16 cellular contexts compared by ENCODE assay signal in genomic region chr2:46992776-46993175, GRCh38. TPM values are rescaled to one million over a fixed set of nuclear protein-coding genes. Genes with fewer than 3 reads are reported as not detected.
DNase-seq lines count a peak whose midpoint lies in the region; ATAC-seq and TF ChIP-seq lines count a peak whose summit lies in the region.
"Had no signal": no experiment of that assay in that cellular context is flagged by ENCODE, and none has a peak within 500 bp of the region (broad histone marks: within the 10 kb centered on the region; RNA-seq: fewer than 3 reads in every experiment).

No MANE protein-coding gene starts in this region.

- POLR2A ChIA-PET in CD4-positive, alpha-beta memory T cell (lab: Charles Lee; ENCODE audit: partially characterized antibody): interaction anchor here (0.6 kb wide), 1 partner anchor 51 kb away, joined by 3 read pairs; no protein-coding TSS in a partner anchor

- peaks cover 44 to 72% of the 10 kb centered on the region in 2 donors for H3K36me3 Mint-ChIP-seq in CD4-positive, alpha-beta memory T cell
- peaks cover 10% of the 10 kb centered on the region for H3K36me3 Mint-ChIP-seq in T-helper 17 cell (ENCODE audit: low read depth)

- ATAC-seq in T-helper 17 cell: no peak

- no peak for TF ChIP-seq CTCF in esophagus muscularis mucosa (IDR thresholded peaks at IDR 0.05)
- TF ChIP-seq CTCF in GM13976 (IDR thresholded peaks at IDR 0.05; ENCODE audit: borderline replicate concordance, control extremely low read depth, extremely low read depth, insufficient read depth, missing control alignments): no peak

- no peak overlapping the region for H3K4me3 ChIP-seq in CD4-positive, alpha-beta memory T cell (ENCODE audit: low read length in 2 of 2)
- H3K4me3 ChIP-seq in esophagus muscularis mucosa (no peak overlapping the region), stomach smooth muscle (ENCODE audit: low read length in 2 of 2) (no peak overlapping the region)

- no peak overlapping the region for H3K27ac ChIP-seq in CD4-positive, alpha-beta memory T cell (ENCODE audit: low read depth, low read length)
- H3K27ac ChIP-seq in esophagus muscularis mucosa (replicated peaks in 1 of 4) (peak overlapping the region in 3 of 4 donors; percentile 84 to 90 (median 85)), stomach smooth muscle (ENCODE audit: low read length) (peak overlapping the region; percentile 6)

- H3K4me1 ChIP-seq in CD4-positive, alpha-beta memory T cell (ENCODE audit: insufficient read depth, low read length): no peaks in the 10 kb centered on the region
- peaks cover 21 to 61% (median 44%) of the 10 kb centered on the region in 4 donors for H3K4me1 ChIP-seq in esophagus muscularis mucosa
- peaks cover 47% of the 10 kb centered on the region for H3K4me1 ChIP-seq in stomach smooth muscle (ENCODE audit: control insufficient read depth, insufficient read depth, low read length)

- in situ Hi-C loops in GM13976 (cut with MboI; ENCODE audit: low sequenced_read_pairs, unreplicated experiment): loop anchor here (10.0 kb wide), 1 partner anchor 332 kb away; no protein-coding TSS in a partner anchor

- no peak overlapping the region for H3K9ac ChIP-seq in stomach smooth muscle (ENCODE audit: low read length in 2 of 2)

- no peak for TF ChIP-seq POLR2A in esophagus muscularis mucosa (IDR thresholded peaks at IDR 0.05; ENCODE audit: low read depth)

- no peak overlapping the region for H3K4me3 Mint-ChIP-seq in CD4-positive, alpha-beta memory T cell
- H3K4me3 Mint-ChIP-seq in T-helper 17 cell: no peak overlapping the region

- intact Hi-C loops in CD4-positive, alpha-beta memory T cell (cut with micrococcal nuclease): no loop called here
- intact Hi-C loops in esophagus muscularis mucosa (cut with DNase I): loop anchor here (5.0 kb wide), 1 partner anchor 85 kb away; no protein-coding TSS in a partner anchor

- 82% methylated on average over 4 of the region's 4 CpGs for WGBS in esophagus muscularis mucosa

- peaks cover 45% of the 10 kb centered on the region for H3K36me3 ChIP-seq in CD4-positive, alpha-beta memory T cell (ENCODE audit: insufficient read depth, low read length)
- H3K36me3 ChIP-seq in esophagus muscularis mucosa (peaks cover 27 to 54% (median 41%) of the 10 kb centered on the region in 4 donors), stomach smooth muscle (ENCODE audit: control insufficient read depth in 2 of 2, insufficient read depth in 2 of 2, low read length in 2 of 2) (peaks cover 23 to 33% of the 10 kb centered on the region in 2 donors)

- CTCF ChIA-PET in CD4-positive, alpha-beta memory T cell (lab: Charles Lee; ENCODE audit: partially characterized antibody): interaction anchor here (0.7 kb wide), 1 partner anchor 15 kb away, joined by 5 read pairs; no protein-coding TSS in a partner anchor

- H3K27me3 ChIP-seq in CD4-positive, alpha-beta memory T cell (ENCODE audit: insufficient read depth, low read length): no peaks in the 10 kb centered on the region
- H3K27me3 ChIP-seq in esophagus muscularis mucosa: no peaks in the 10 kb centered on the region
- H3K27me3 ChIP-seq in stomach smooth muscle (ENCODE audit: control insufficient read depth in 1 of 2, insufficient read depth in 2 of 2, low read length in 2 of 2): no peaks in the 10 kb centered on the region

- H3K27me3 Mint-ChIP-seq in CD4-positive, alpha-beta memory T cell: no peaks in the 10 kb centered on the region
- no peaks in the 10 kb centered on the region for H3K27me3 Mint-ChIP-seq in T-helper 17 cell

- peak overlapping the region in 5 of 7 donors; percentile 4 to 58 (median 9) for H3K27ac Mint-ChIP-seq in CD4-positive, alpha-beta memory T cell
- peak overlapping the region; percentile 72 for H3K27ac Mint-ChIP-seq in T-helper 17 cell

- TF ChIP-seq EP300 in esophagus muscularis mucosa (IDR thresholded peaks at IDR 0.05): no peak

- H3K9me3 Mint-ChIP-seq in CD4-positive, alpha-beta memory T cell: peaks cover 0 to 2% (median 0%) of the 10 kb centered on the region in 8 donors

- no peaks in the 10 kb centered on the region for H3K9me3 ChIP-seq in CD4-positive, alpha-beta memory T cell (ENCODE audit: control insufficient read depth in 1 of 2, low read length in 2 of 2)
- H3K9me3 ChIP-seq in T-helper 17 cell (ENCODE audit: control insufficient read depth, low read length, poor library complexity, severe bottlenecking): no peaks in the 10 kb centered on the region
- H3K9me3 ChIP-seq in esophagus muscularis mucosa: no peaks in the 10 kb centered on the region
- no peaks in the 10 kb centered on the region for H3K9me3 ChIP-seq in stomach smooth muscle (ENCODE audit: control insufficient read depth in 2 of 2, low read length in 2 of 2)

- DNase-seq in CD4-positive, alpha-beta memory T cell: no peak
- DNase-seq in T-helper 17 cell (no peak), esophagus muscularis mucosa (ENCODE audit: extremely low spot score) (no peak), kidney glomerular epithelial cell (lab: John Stamatoyannopoulos, UW) (no peak), dedifferentiated amniotic fluid mesenchymal stem cell (ENCODE audit: extremely low spot score) (no peak), GM13976 (ENCODE audit: low spot score) (no peak)
- DNase-seq: Calu3, DMS53, H7, IMR-90, Karpas-422, MM.1S, NCI-H1092 treated with DMSO at 0.1 percent for 48 hours, NCI-H510A treated with DMSO at 0.1 percent for 48 hours, NCI-H82 had no signal

- peaks cover 1 to 11% (median 5%) of the 10 kb centered on the region in 4 donors for H3K4me1 Mint-ChIP-seq in CD4-positive, alpha-beta memory T cell
- peaks cover 17% of the 10 kb centered on the region for H3K4me1 Mint-ChIP-seq in T-helper 17 cell

RNA-seq across cellular contexts. Expression of gene TTC7A, which starts 51.8 kb away (rescaled TPM):
- total RNA-seq in CD4-positive, alpha-beta memory T cell: 10 to 100 TPM; 44.5 to 44.8 TPM
- 10 to 100 TPM in 1 of 2 donors, 1 to 10 TPM in 1; 8.6 to 24.9 TPM for polyA plus RNA-seq in CD4-positive, alpha-beta memory T cell
- 10 to 100 TPM; 56.3 to 63.0 TPM for total RNA-seq in T-helper 17 cell
- 10 to 100 TPM; 17.1 to 38.0 (median 24.8) TPM for total RNA-seq in esophagus muscularis mucosa
